10 cellular contexts compared by ENCODE assay signal in genomic region chrX:68807818-68808217, GRCh38. TPM values are rescaled to one million over a fixed set of nuclear protein-coding genes. Genes with fewer than 3 reads are reported as not detected.
DNase-seq lines count a peak whose midpoint lies in the region; ATAC-seq, FAIRE-seq and TF ChIP-seq lines count a peak whose summit lies in the region.
"Had no signal": no experiment of that assay in that cellular context is flagged by ENCODE, and none has a peak within 500 bp of the region (broad histone marks: within the 10 kb centered on the region; RNA-seq: fewer than 3 reads in every experiment).

No MANE protein-coding gene starts in this region.

- no peak overlapping the region for H3K4me2 ChIP-seq in H9 (ENCODE audit: insufficient read depth, insufficient read length, low read length)

- peak; percentile 36 for DNase-seq in A673 (ENCODE audit: low spot score)
- DNase-seq in H9, result no peak
- DNase-seq in adipocyte (ENCODE audit: low read depth), result peak; percentile 53
- no peak for DNase-seq in small intestine
- DNase-seq in amygdala (lab: John Stamatoyannopoulos, UW), result no peak
- no peak for DNase-seq in HuH-7 (ENCODE audit: low spot score)
- DNase-seq: NCI-H226 had no signal

- no peak overlapping the region for H2AK5ac ChIP-seq in H9 (ENCODE audit: insufficient read length, low read length)

- H3K23me2 ChIP-seq in H9 (ENCODE audit: insufficient read length, low read depth, low read length, poor library complexity, severe bottlenecking), result no peaks in the 10 kb centered on the region

- H3K27me3 Mint-ChIP-seq in H9 (ENCODE audit: low read depth), result peaks cover 11% of the 10 kb centered on the region

- no peaks in the 10 kb centered on the region for H3K79me1 ChIP-seq in H9 (ENCODE audit: insufficient read depth, low read depth, low read length, poor library complexity, severe bottlenecking)

- H2BK15ac ChIP-seq in H9 (ENCODE audit: low read depth, low read length), result no peak overlapping the region

- no peak overlapping the region for H3K27ac ChIP-seq in A673 (ENCODE audit: low read depth, low read length, poor library complexity, severe bottlenecking)
- H3K27ac ChIP-seq in H9 (ENCODE audit: insufficient read length, low read depth, low read length), result no peak overlapping the region
- no peak overlapping the region for H3K27ac ChIP-seq in small intestine (ENCODE audit: low read depth in 1 of 2, low read length in 1 of 2)
- H3K27ac ChIP-seq: epithelial cell of prostate had no signal

- peaks cover 0 to 2% of the 10 kb centered on the region in 2 experiments; a peak in 1 of 4 replicates for H3K4me1 Mint-ChIP-seq in H9

- WGBS in H9 (ENCODE audit: extremely low coverage, insufficient read length, low lambda C conversion rate), result no CpG with 5 or more reads among the region's 3 CpGs
- WGBS in small intestine, 3 donors, result 8 to 43% (median 15%) methylated on average over 3 of the region's 3 CpGs

- no peak overlapping the region for H3K4me3 Mint-ChIP-seq in H9

- H3K18ac ChIP-seq in H9 (ENCODE audit: insufficient read length, low read depth, low read length), result no peak overlapping the region

- H3K4me1 ChIP-seq in A673 (ENCODE audit: insufficient read depth, low read length, poor library complexity, severe bottlenecking) (no peaks in the 10 kb centered on the region), H9 (ENCODE audit: insufficient read depth, low read length) (no peaks in the 10 kb centered on the region), adipocyte (ENCODE audit: control insufficient read depth, insufficient read depth, low read length) (no peaks in the 10 kb centered on the region), small intestine (ENCODE audit: control insufficient read depth in 2 of 2, insufficient read depth in 1 of 2, low read depth in 1 of 2, low read length in 1 of 2) (no peaks in the 10 kb centered on the region)

- peaks cover 0 to 2% (median 0%) of the 10 kb centered on the region in 3 experiments; a peak in 3 of 7 replicates for H3K36me3 Mint-ChIP-seq in H9 (ENCODE audit: insufficient read depth in 1 of 3, low read depth in 3 of 3)

- no TSS peak for BruUV-seq in A673 (replicated peaks; lab: Mats Ljungman, UMichigan)

- no peak overlapping the region for H2BK12ac ChIP-seq in H9 (ENCODE audit: insufficient read length, low read depth, low read length)

- no peak overlapping the region for H2BK20ac ChIP-seq in H9 (ENCODE audit: low read depth, low read length, poor library complexity, severe bottlenecking)

- no peak overlapping the region for H3K9ac ChIP-seq in H9 (ENCODE audit: extremely low read depth, insufficient read length, low read length)
- no peak overlapping the region for H3K9ac ChIP-seq in adipocyte (ENCODE audit: low read length)

- ATAC-seq in HG02840 (IDR thresholded peaks at IDR 0.05; ENCODE audit: low FRiP score, unreplicated experiment), result no peak

- H3K79me2 ChIP-seq in H9 (ENCODE audit: insufficient read depth, low read length), result no peaks in the 10 kb centered on the region

- CTCF ChIA-PET in A673 (lab: Charles Lee), result interaction anchor here (1.6 kb wide), 1 partner anchor 75 kb away, joined by 4 read pairs; no protein-coding TSS in a partner anchor

- H3K9me3 ChIP-seq in A673 (ENCODE audit: low read depth, low read length, poor library complexity, severe bottlenecking), result no peaks in the 10 kb centered on the region
- peaks cover 22% of the 10 kb centered on the region for H3K9me3 ChIP-seq in H9 (ENCODE audit: control insufficient read depth, low read depth, low read length)
- H3K9me3 ChIP-seq in adipocyte (ENCODE audit: control insufficient read depth, low read length), result peaks cover 14% of the 10 kb centered on the region
- H3K9me3 ChIP-seq in small intestine (ENCODE audit: control insufficient read depth, low read depth), result no peaks in the 10 kb centered on the region

- no peaks in the 10 kb centered on the region for H4K20me1 ChIP-seq in H9 (ENCODE audit: control insufficient read depth, insufficient read depth, insufficient read length)

- peaks cover 63 to 69% of the 10 kb centered on the region in 2 experiments for H3K9me3 Mint-ChIP-seq in H9

- FAIRE-seq in islet of Langerhans (lab: Jason Lieb, UNC) (peak; percentile 80), small intestine (lab: Jason Lieb, UNC) (no peak)

- H2BK5ac ChIP-seq in H9 (ENCODE audit: insufficient read length, low read length), result no peak overlapping the region

- no peak overlapping the region for H3K27ac Mint-ChIP-seq in H9

- no peak overlapping the region for H3K56ac ChIP-seq in H9 (ENCODE audit: insufficient read length, low read depth, low read length)

- H3K14ac ChIP-seq in H9 (ENCODE audit: insufficient read depth, low read length), result no peak overlapping the region

- H3K23ac ChIP-seq in H9 (ENCODE audit: insufficient read length, low read depth, low read length), result no peak overlapping the region

- no peaks in the 10 kb centered on the region for H3K27me3 ChIP-seq in A673 (replicated peaks; ENCODE audit: insufficient read depth, low read depth, low read length, poor library complexity)
- no peaks in the 10 kb centered on the region for H3K27me3 ChIP-seq in H9 (ENCODE audit: insufficient read depth, low read length)
- peaks cover 30% of the 10 kb centered on the region for H3K27me3 ChIP-seq in adipocyte (replicated peaks; ENCODE audit: control insufficient read depth, insufficient read depth, low read length)
- no peaks in the 10 kb centered on the region for H3K27me3 ChIP-seq in small intestine (ENCODE audit: control insufficient read depth in 2 of 2, insufficient read depth in 2 of 2, low read length in 2 of 2)

- POLR2A ChIA-PET in A673 (lab: Charles Lee; ENCODE audit: low non-redundant PET), result no interaction called here

- TF ChIP-seq CTCF in A673 (conservative IDR thresholded peaks at IDR 0.05; ENCODE audit: low read depth, low read length), result peak; percentile 41
- TF ChIP-seq CTCF in H9 (conservative IDR thresholded peaks at IDR 0.05), result peak; percentile 59

- no peak overlapping the region for H4K8ac ChIP-seq in H9 (replicated peaks; ENCODE audit: insufficient read length, low read depth, low read length)

- no peak overlapping the region for H4K5ac ChIP-seq in H9 (ENCODE audit: insufficient read length, low read depth, low read length)

- H3K36me3 ChIP-seq in A673 (ENCODE audit: insufficient read depth, low read length, poor library complexity, severe bottlenecking) (no peaks in the 10 kb centered on the region), adipocyte (ENCODE audit: control insufficient read depth, insufficient read depth, low read length, severe bottlenecking) (no peaks in the 10 kb centered on the region), small intestine (ENCODE audit: control insufficient read depth in 2 of 2, insufficient read depth in 2 of 2, low read length in 2 of 2) (no peaks in the 10 kb centered on the region)

- no peak overlapping the region for H3T11ph ChIP-seq in H9 (ENCODE audit: low read length)

- no peak overlapping the region for H2BK120ac ChIP-seq in H9 (ENCODE audit: low read depth, low read length, poor library complexity, severe bottlenecking)

- no peak overlapping the region for H3K4ac ChIP-seq in H9 (ENCODE audit: low read depth, low read length)

- intact Hi-C loops in A673 (cut with micrococcal nuclease; ENCODE audit: unreplicated experiment), result loop anchor here (10.0 kb wide), 1 partner anchor 273 kb away; no protein-coding TSS in a partner anchor

- no peak overlapping the region for H4K91ac ChIP-seq in H9 (ENCODE audit: insufficient read length, low read depth, low read length)

- no peak overlapping the region for H2AFZ ChIP-seq in H9 (ENCODE audit: low read length)

- no peak overlapping the region for H3K4me3 ChIP-seq in A673 (ENCODE audit: low read depth, low read length, poor library complexity, severe bottlenecking)
- no peak overlapping the region for H3K4me3 ChIP-seq in adipocyte (ENCODE audit: low read length)
- no peak overlapping the region for H3K4me3 ChIP-seq in small intestine (ENCODE audit: low read depth in 1 of 2, low read length in 2 of 2)

RNA-seq across cellular contexts. Expression of gene EFNB1, which starts 21.0 kb away (rescaled TPM):
- total RNA-seq in A673 (2021) (76.8 and 78.1 TPM in 2 replicates), H9 (2021) (2.7 and 3.1 TPM in 2 replicates)
- 10 to 100 TPM; 21.9 to 47.0 (median 26.4) TPM for polyA plus RNA-seq in small intestine

Comparison
In these comparisons a context has a peak if more than half of its experiments do, and no peak if none do; other contexts are left out.
1. DNase-seq: peak in A673 (single experiment) and adipocyte (single experiment); none in H9 (single experiment), small intestine (single experiment), amygdala (0 of 56) and HuH-7 (single experiment).
2. RNA of gene EFNB1, which starts 21.0 kb away (total RNA-seq): 76.8 to 78.1 TPM in A673; 2.7 to 3.1 TPM in H9; every median in the first group is over 10 times any median in the second.